ENCODE assay signal across 8 cellular contexts in the genomic region with DNA sequence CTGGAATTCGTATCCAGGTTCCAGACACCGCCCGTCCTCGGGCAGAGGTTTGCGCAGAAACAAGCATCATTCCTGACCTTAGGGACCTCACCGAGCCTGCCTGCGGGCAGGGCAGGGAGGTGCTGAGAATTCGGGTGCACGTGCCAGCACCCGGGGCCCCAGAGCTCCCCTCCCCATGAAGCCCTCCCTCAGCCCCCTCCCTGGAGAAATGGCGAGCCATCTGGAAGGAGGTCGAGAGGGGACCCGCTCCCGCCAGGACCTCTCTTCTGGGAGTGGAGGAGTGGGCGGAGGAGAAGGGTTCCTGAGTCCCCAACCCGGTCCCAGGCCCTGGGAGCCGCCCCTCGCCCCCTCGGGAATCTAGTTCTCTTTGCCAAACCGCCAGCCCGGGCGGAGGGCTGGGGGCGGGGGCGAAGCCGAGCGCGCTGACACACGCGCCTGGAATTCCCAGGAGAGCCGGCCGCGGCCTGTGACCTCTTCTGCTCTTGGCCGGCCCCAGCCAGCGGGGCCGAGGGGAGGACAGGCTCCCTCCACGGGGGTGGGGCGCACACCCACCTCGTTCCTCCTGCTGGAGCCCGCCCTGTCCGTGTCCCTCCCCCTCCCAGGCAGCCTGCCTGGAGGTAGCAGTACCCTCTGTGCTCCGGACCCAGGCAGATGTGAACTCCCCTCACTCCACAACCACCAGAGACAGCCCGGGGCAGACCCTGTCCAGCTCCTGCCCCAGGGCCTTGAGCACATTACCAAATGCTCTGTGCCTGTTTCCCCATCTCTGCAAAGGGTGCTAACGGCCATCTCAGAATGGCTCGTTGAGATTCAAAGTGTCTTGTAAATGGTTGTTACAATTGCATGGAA. TPM values are rescaled to one million over a fixed set of nuclear protein-coding genes. Genes with fewer than 3 reads are reported as not detected.
A peak's percentile ranks its signal among the peaks of the same experiment; 100 is the strongest.
DNase-seq lines count a peak whose midpoint lies in the region; ATAC-seq, FAIRE-seq and TF ChIP-seq lines count a peak whose summit lies in the region.

No MANE protein-coding gene starts in this region.

- H3K27ac Mint-ChIP-seq in immature natural killer cell, result peak overlapping the region in 3 of 6 donors; percentile 32 to 64 (median 53)

- peak; percentile 98 for FAIRE-seq in HTR-8/SVneo (lab: Jason Lieb, UNC)

- no peaks in the 10 kb centered on the region for H3K36me3 Mint-ChIP-seq in immature natural killer cell

- peak overlapping the region; percentile 74 to 98 for H3K27ac ChIP-seq in tibial artery

- peaks cover 0 to 7% (median 2%) of the 10 kb centered on the region in 3 donors for H3K27me3 Mint-ChIP-seq in immature natural killer cell (ENCODE audit: low read depth in 3 of 3)

- peaks cover 6 to 20% of the 10 kb centered on the region in 2 donors for H3K4me1 Mint-ChIP-seq in immature natural killer cell

- H3K27me3 ChIP-seq in tibial artery, result no peaks in the 10 kb centered on the region

- TF ChIP-seq CTCF in tibial artery (IDR thresholded peaks at IDR 0.05), result no peak

- DNase-seq in AG08396 (ENCODE audit: low spot score), result peak; percentile 90
- DNase-seq in HTR-8/SVneo (ENCODE audit: insufficient read length, low spot score), result peak; percentile 74
- peak; percentile 95 for DNase-seq in astrocyte of the hippocampus (ENCODE audit: low read depth, low spot score)
- no peak for DNase-seq in immature natural killer cell
- DNase-seq in tibial artery, result peak in 1 of 2 donors; percentile 88
- no peak for DNase-seq in activated CD4-positive, alpha-beta T cell treated with anti-CD3 and anti-CD28 coated beads for 1 hour

- intact Hi-C loops in tibial artery (cut with DNase I; ENCODE audit: low total_unique reads), result loop anchor here (5.0 kb wide), 1 partner anchor 264 kb away; no protein-coding TSS in a partner anchor

- H3K4me3 Mint-ChIP-seq in immature natural killer cell, result peak overlapping the region; percentile 68 to 87 (median 75)

- H3K36me3 ChIP-seq in tibial artery, result no peaks in the 10 kb centered on the region

- H3K4me3 ChIP-seq in tibial artery, result peak overlapping the region; percentile 43 to 61

- ATAC-seq in HG02870 (IDR thresholded peaks at IDR 0.05; ENCODE audit: unreplicated experiment) (no peak), GM18520 (IDR thresholded peaks at IDR 0.05; ENCODE audit: unreplicated experiment) (no peak)

- H3K4me1 ChIP-seq in tibial artery, result peaks cover 15 to 68% (median 58%) of the 10 kb centered on the region in 4 donors

- no peaks in the 10 kb centered on the region for H3K9me3 Mint-ChIP-seq in immature natural killer cell

- H3K9me3 ChIP-seq in tibial artery, result no peaks in the 10 kb centered on the region

RNA-seq across cellular contexts. Expression of a gene that starts 23.0 kb away (rescaled TPM):
- polyA plus RNA-seq in immature natural killer cell, result 10 to 100 TPM in 1 of 3 donors, 1 to 10 TPM in 2; 5.8 to 25.6 (median 8.4) TPM

Comparison
In these comparisons a context has a peak if more than half of its experiments do, and no peak if none do; other contexts are left out.
1. DNase-seq: peak in AG08396 (single experiment), HTR-8/SVneo (single experiment) and astrocyte of the hippocampus (single experiment); none in immature natural killer cell (0 of 3) and activated CD4-positive, alpha-beta T cell treated with anti-CD3 and anti-CD28 coated beads for 1 hour (single experiment).